18 cellular contexts compared by ENCODE assay signal in the genomic region with DNA sequence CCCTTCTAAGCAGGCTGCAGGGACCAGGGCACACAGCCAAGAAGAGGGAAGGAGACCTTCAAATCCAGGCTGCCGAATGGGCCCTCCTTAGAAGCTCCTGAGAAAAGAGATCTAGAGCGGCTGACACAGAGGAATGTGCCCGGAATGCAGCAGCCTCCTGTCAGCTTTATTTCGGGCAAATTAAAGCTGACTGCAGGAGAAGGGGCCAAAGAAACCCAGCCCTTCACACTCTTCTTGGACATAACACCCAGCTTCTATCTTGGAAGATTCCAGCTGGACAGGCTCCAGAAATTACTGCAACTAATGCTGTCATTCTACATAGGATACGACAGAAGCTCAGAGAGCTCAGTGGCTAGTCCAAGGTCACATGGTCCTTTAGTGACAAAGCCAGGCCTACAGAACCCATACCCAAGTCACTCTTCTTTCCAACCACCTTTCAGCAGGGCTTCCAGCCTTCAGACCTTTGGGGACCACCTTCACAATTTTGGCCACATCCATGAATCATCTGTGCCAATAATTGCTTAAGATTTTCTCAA.
A peak's percentile ranks its signal among the peaks of the same experiment; 100 is the strongest.
DNase-seq lines count a peak whose midpoint lies in the region; ATAC-seq and TF ChIP-seq lines count a peak whose summit lies in the region.
"Had no signal": no experiment of that assay in that cellular context is flagged by ENCODE, and none has a peak within 500 bp of the region (broad histone marks: within the 10 kb centered on the region; RNA-seq: fewer than 3 reads in every experiment).

No MANE protein-coding gene starts in this region.

- WGBS in SK-N-SH (ENCODE audit: low lambda C conversion rate), result 32% methylated on average over 5 of the region's 5 CpGs

- H3K4me2 ChIP-seq in SK-N-SH, result no peak overlapping the region
- H3K4me2 ChIP-seq: BLaER1 had no signal

- no peaks in the 10 kb centered on the region for H3K9me2 ChIP-seq in SK-N-SH

- H3K79me2 ChIP-seq in SK-N-SH (ENCODE audit: insufficient read depth), result no peaks in the 10 kb centered on the region

- no peaks in the 10 kb centered on the region; a peak in 1 of 4 replicates for H3K4me1 ChIP-seq in SK-N-SH (ENCODE audit: control insufficient read depth in 1 of 2, insufficient read depth in 2 of 2, low read depth in 1 of 2, low read length in 1 of 2)
- H3K4me1 ChIP-seq in SJCRH30, result no peaks in the 10 kb centered on the region
- H3K4me1 ChIP-seq: BLaER1 had no signal

- POLR2A ChIA-PET in SK-N-SH (lab: Yijun Ruan, JAX), result no interaction called here

- TF ChIP-seq EP300 in SK-N-SH (IDR thresholded peaks at IDR 0.05; ENCODE audit: borderline replicate concordance in 1 of 2, low read depth in 1 of 2, low read length in 1 of 2), result no peak

- H3K36me3 ChIP-seq in SK-N-SH (replicated peaks in 1 of 2; ENCODE audit: control insufficient read depth in 1 of 2, insufficient read depth in 2 of 2, low read length in 1 of 2) (no peaks in the 10 kb centered on the region), SJCRH30 (no peaks in the 10 kb centered on the region)
- H3K36me3 ChIP-seq: BLaER1 had no signal

- no peak overlapping the region for H3K9ac ChIP-seq in SK-N-SH
- H3K9ac ChIP-seq: BLaER1 had no signal

- no peak for DNase-seq in SK-N-SH
- DNase-seq in NCI-H446 treated with DMSO at 0.1 percent for 48 hours (lab: John Stamatoyannopoulos, UW), result peak; percentile 23
- DNase-seq in left kidney (ENCODE audit: low read depth, low spot score), result peak; percentile 6
- peak; percentile 14 for DNase-seq in retinal pigment epithelial cell (ENCODE audit: low read depth)
- no peak for DNase-seq in DMS114 treated with DMSO at 0.1 percent for 48 hours (lab: John Stamatoyannopoulos, UW; ENCODE audit: unreplicated experiment)
- no peak for DNase-seq in SJCRH30
- DNase-seq in AML-193 (lab: John Stamatoyannopoulos, UW), result no peak
- DNase-seq: CD4-positive, alpha-beta memory T cell; EL; NCI-H1105; NCI-H2081 treated with DMSO at 0.1 percent for 48 hours; NCI-H510A; NCI-H748 treated with DMSO at 0.1 percent for 48 hours; NK-92 treated with Interleukin-12 subunit alpha and Interleukin-12 subunit beta, amount 100 ng/mL, for 24 hours; SHP77 had no signal

- no peak for TF ChIP-seq RAD21 in SK-N-SH (IDR thresholded peaks at IDR 0.05; ENCODE audit: low read length)

- TF ChIP-seq CTCF in SK-N-SH (IDR thresholded peaks at IDR 0.05) (no peak), retinal pigment epithelial cell (conservative IDR thresholded peaks at IDR 0.05; ENCODE audit: low read depth, low read length) (no peak)

- H3K4me3 ChIP-seq in SK-N-SH (ENCODE audit: low read depth in 2 of 2, low read length in 1 of 2) (no peak overlapping the region), retinal pigment epithelial cell (ENCODE audit: low read length) (no peak overlapping the region), SJCRH30 (no peak overlapping the region)
- H3K4me3 ChIP-seq: BLaER1 had no signal

- H3K27ac ChIP-seq in SK-N-SH (ENCODE audit: low read depth in 2 of 2, low read length in 1 of 2) (no peak overlapping the region; a peak in 1 of 4 replicates), SJCRH30 (no peak overlapping the region)
- H3K27ac ChIP-seq: 22Rv1, BLaER1 had no signal

- H4K20me1 ChIP-seq in SK-N-SH (ENCODE audit: insufficient read depth), result no peaks in the 10 kb centered on the region
- H4K20me1 ChIP-seq: BLaER1 had no signal

- H2AFZ ChIP-seq in SK-N-SH (ENCODE audit: low read depth), result no peak overlapping the region

- CTCF ChIA-PET in SK-N-SH (lab: Yijun Ruan, JAX), result interaction anchor here (0.9 to 1.3 kb wide), 2 partner anchors 21 to 55 kb away, joined by 3 to 4 read pairs; no protein-coding TSS in a partner anchor

- no peaks in the 10 kb centered on the region for H3F3A ChIP-seq in SK-N-SH (replicated peaks; ENCODE audit: insufficient read depth)

- H3K9me3 ChIP-seq in SK-N-SH (no peaks in the 10 kb centered on the region), SJCRH30 (replicated peaks) (no peaks in the 10 kb centered on the region)
- H3K9me3 ChIP-seq: BLaER1 had no signal

- peak; percentile 47 for ATAC-seq in SK-N-SH treated with all-trans-retinoic acid at 6 μM for 48 hours

- H3K27me3 ChIP-seq in SK-N-SH (ENCODE audit: insufficient read depth) (no peaks in the 10 kb centered on the region), SJCRH30 (no peaks in the 10 kb centered on the region)

TF ChIP-seq in SK-N-SH treated with all-trans-retinoic acid at 6 μM for 48 hours, 23 proteins besides CTCF, POLR2A, EP300 and RAD21:
- no peak for TF ChIP-seq ZNF8 (CRISPR knock-in tag; IDR thresholded peaks at IDR 0.05)
- no peak for TF ChIP-seq CREB5 (CRISPR knock-in tag; IDR thresholded peaks at IDR 0.05; ENCODE audit: low read depth)
- TF ChIP-seq PPARA (CRISPR knock-in tag; IDR thresholded peaks at IDR 0.05; ENCODE audit: borderline replicate concordance), result no peak
- no peak for TF ChIP-seq CSDC2 (CRISPR knock-in tag; IDR thresholded peaks at IDR 0.05)
- TF ChIP-seq RARB (CRISPR knock-in tag; IDR thresholded peaks at IDR 0.05), result no peak
TF ChIP-seq in SK-N-SH treated with all-trans-retinoic acid at 6 μM for 48 hours: peak in this region for 0.

TF ChIP-seq in SK-N-SH, 30 proteins besides CTCF, POLR2A, EP300 and RAD21 (continues in another document):
- TF ChIP-seq MAX (IDR thresholded peaks at IDR 0.05; ENCODE audit: low read depth), result no peak
- no peak for TF ChIP-seq MEF2A (IDR thresholded peaks at IDR 0.05; ENCODE audit: borderline replicate concordance, low read depth)
- TF ChIP-seq, protein P1, sequence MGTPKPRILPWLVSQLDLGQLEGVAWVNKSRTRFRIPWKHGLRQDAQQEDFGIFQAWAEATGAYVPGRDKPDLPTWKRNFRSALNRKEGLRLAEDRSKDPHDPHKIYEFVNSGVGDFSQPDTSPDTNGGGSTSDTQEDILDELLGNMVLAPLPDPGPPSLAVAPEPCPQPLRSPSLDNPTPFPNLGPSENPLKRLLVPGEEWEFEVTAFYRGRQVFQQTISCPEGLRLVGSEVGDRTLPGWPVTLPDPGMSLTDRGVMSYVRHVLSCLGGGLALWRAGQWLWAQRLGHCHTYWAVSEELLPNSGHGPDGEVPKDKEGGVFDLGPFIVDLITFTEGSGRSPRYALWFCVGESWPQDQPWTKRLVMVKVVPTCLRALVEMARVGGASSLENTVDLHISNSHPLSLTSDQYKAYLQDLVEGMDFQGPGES (IDR thresholded peaks at IDR 0.05; ENCODE audit: low read depth, low read length), result no peak
- no peak for TF ChIP-seq ELF1 (IDR thresholded peaks at IDR 0.05)
- TF ChIP-seq USF2 (IDR thresholded peaks at IDR 0.05; ENCODE audit: borderline replicate concordance, low read depth, low read length), result no peak
- TF ChIP-seq TAF1 (IDR thresholded peaks at IDR 0.05; ENCODE audit: borderline replicate concordance, low read depth, low read length), result no peak
- TF ChIP-seq GATA2 (CRISPR knock-in tag; IDR thresholded peaks at IDR 0.05), result no peak
- no peak for TF ChIP-seq ZBTB33 (IDR thresholded peaks at IDR 0.05; ENCODE audit: borderline replicate concordance, low read depth)
- TF ChIP-seq GABPA (IDR thresholded peaks at IDR 0.05; ENCODE audit: low read depth), result no peak
- no peak for TF ChIP-seq USF1 (IDR thresholded peaks at IDR 0.05; ENCODE audit: borderline replicate concordance, low read depth)
- no peak for TF ChIP-seq JUND (IDR thresholded peaks at IDR 0.05)
- TF ChIP-seq FOXM1 (IDR thresholded peaks at IDR 0.05; ENCODE audit: low read depth), result no peak
- TF ChIP-seq NFIC (IDR thresholded peaks at IDR 0.05; ENCODE audit: borderline replicate concordance), result no peak
- no peak for TF ChIP-seq SIN3A (IDR thresholded peaks at IDR 0.05; ENCODE audit: borderline replicate concordance, low read depth, low read length)
- TF ChIP-seq RFX5 (IDR thresholded peaks at IDR 0.05; ENCODE audit: low read length), result no peak
- TF ChIP-seq, protein P2, sequence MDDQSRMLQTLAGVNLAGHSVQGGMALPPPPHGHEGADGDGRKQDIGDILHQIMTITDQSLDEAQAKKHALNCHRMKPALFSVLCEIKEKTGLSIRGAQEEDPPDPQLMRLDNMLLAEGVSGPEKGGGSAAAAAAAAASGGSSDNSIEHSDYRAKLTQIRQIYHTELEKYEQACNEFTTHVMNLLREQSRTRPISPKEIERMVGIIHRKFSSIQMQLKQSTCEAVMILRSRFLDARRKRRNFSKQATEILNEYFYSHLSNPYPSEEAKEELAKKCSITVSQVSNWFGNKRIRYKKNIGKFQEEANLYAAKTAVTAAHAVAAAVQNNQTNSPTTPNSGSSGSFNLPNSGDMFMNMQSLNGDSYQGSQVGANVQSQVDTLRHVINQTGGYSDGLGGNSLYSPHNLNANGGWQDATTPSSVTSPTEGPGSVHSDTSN (IDR thresholded peaks at IDR 0.05), result no peak

Comparison
In these comparisons a context has a peak if more than half of its experiments do, and no peak if none do; other contexts are left out.
1. DNase-seq: peak in NCI-H446 treated with DMSO at 0.1 percent for 48 hours (single experiment), left kidney (single experiment) and retinal pigment epithelial cell (single experiment); none in SK-N-SH (single experiment), DMS114 treated with DMSO at 0.1 percent for 48 hours (single experiment), SJCRH30 (0 of 2) and AML-193 (0 of 2).